ENCODE assay signal across 8 cellular contexts in the genomic region with DNA sequence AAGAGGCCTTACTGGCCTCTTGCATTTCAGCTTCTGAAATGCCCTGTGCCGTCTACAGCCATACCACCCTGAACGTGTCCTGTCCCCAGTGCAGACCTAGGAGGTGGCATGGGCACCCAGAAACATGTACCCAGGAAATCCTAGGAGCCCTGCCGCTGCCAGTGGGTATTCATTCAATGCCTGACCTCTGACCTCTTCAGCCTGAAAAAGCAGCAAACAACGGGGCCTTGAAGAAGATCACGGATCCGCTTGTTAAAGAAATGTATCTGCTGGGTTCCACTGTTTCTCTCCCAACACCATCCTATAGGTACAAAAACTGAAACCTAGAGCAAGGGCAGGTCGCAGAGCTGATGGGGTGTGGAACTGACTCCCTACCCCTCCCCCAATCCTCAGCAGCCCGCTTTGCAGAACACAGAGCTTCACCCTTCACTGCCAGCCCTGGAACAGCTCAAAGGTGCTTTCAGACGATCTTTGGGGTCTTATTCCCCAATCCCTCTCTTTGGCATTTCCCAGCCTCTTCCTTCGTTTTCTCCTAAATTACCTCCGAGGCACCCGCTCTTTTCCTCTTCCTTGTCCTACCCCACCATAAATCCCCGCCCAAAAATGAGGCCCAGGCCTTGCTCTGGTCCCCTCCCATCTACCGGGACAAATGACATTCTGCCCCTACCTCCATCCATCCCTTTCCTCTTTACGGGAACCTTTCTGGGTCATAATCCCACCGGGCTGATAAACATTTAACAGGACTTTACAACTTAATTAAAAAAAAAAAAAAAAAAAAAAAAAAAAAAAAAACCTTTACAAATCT. TPM values are rescaled to one million over a fixed set of nuclear protein-coding genes. Genes with fewer than 3 reads are reported as not detected.
DNase-seq lines count a peak whose midpoint lies in the region; ATAC-seq and TF ChIP-seq lines count a peak whose summit lies in the region.
"Not testable (repeated sequence)": the region's sequence is repeated elsewhere in the genome, so short reads cannot be mapped to it uniquely, and the experiment has no call there.

No MANE protein-coding gene starts in this region.

- not testable (repeated sequence) for H3K27me3 Mint-ChIP-seq in CD14-positive monocyte (ENCODE audit: low read depth in 3 of 3); T-helper 1 cell treated with Interleukin-12 subunit alpha and Interleukin-12 subunit beta and Interleukin-4 antibody, amounts not matched to agents 30 μg/mL and 1 μg/mL, for 36 hours (ENCODE audit: low read depth); activated naive CD8-positive, alpha-beta T cell treated with anti-CD3 and anti-CD28 coated beads for 36 hours; effector memory CD8-positive, alpha-beta T cell; immature natural killer cell (ENCODE audit: low read depth in 3 of 3); neural crest cell (ENCODE audit: low read depth)

- ATAC-seq in effector memory CD8-positive, alpha-beta T cell (replicated peaks) = not testable (repeated sequence)

- not testable (repeated sequence) for H3K9me3 ChIP-seq in HUES48 (ENCODE audit: control insufficient read depth, insufficient read depth, low read length); stomach

- WGBS in stomach, 5 donors = 15 to 32% (median 23%) methylated on average over 10 to 14 of the region's 16 CpGs

- not testable (repeated sequence) for H3K27me3 ChIP-seq in HUES48 (ENCODE audit: control insufficient read depth, insufficient read depth, low read length); stomach

- not testable (repeated sequence) for TF ChIP-seq EP300 in stomach (IDR thresholded peaks at IDR 0.05)

- H3K36me3 Mint-ChIP-seq in CD14-positive monocyte = peaks cover 3 to 12% of the 10 kb centered on the region in 2 donors
- not testable (repeated sequence) for H3K36me3 Mint-ChIP-seq in T-helper 1 cell treated with Interleukin-12 subunit alpha and Interleukin-12 subunit beta and Interleukin-4 antibody, amounts not matched to agents 30 μg/mL and 1 μg/mL, for 36 hours (ENCODE audit: low read depth); activated naive CD8-positive, alpha-beta T cell treated with anti-CD3 and anti-CD28 coated beads for 36 hours; effector memory CD8-positive, alpha-beta T cell (ENCODE audit: insufficient read depth); immature natural killer cell; neural crest cell (ENCODE audit: low read depth)

- H3K4me1 ChIP-seq in HUES48 (ENCODE audit: control insufficient read depth, insufficient read depth, low read length); stomach: not testable (repeated sequence)

- H3K4me3 Mint-ChIP-seq in CD14-positive monocyte (peak overlapping the region; percentile 54 to 73), immature natural killer cell (peak overlapping the region; percentile 20 to 62 (median 46)), neural crest cell (peak overlapping the region; percentile 82)
- H3K4me3 Mint-ChIP-seq in T-helper 1 cell treated with Interleukin-12 subunit alpha and Interleukin-12 subunit beta and Interleukin-4 antibody, amounts not matched to agents 30 μg/mL and 1 μg/mL, for 36 hours = peak overlapping the region; percentile 71
- peak overlapping the region; percentile 71 for H3K4me3 Mint-ChIP-seq in activated naive CD8-positive, alpha-beta T cell treated with anti-CD3 and anti-CD28 coated beads for 36 hours
- H3K4me3 Mint-ChIP-seq in effector memory CD8-positive, alpha-beta T cell = peak overlapping the region; percentile 43 to 46

- H3K36me3 ChIP-seq in HUES48 (ENCODE audit: control insufficient read depth, insufficient read depth, low read length); stomach: not testable (repeated sequence)

- not testable (repeated sequence) for H3K4me1 Mint-ChIP-seq in CD14-positive monocyte; T-helper 1 cell treated with Interleukin-12 subunit alpha and Interleukin-12 subunit beta and Interleukin-4 antibody, amounts not matched to agents 30 μg/mL and 1 μg/mL, for 36 hours (ENCODE audit: low read depth); effector memory CD8-positive, alpha-beta T cell (ENCODE audit: low read depth in 2 of 2); neural crest cell
- peaks cover 11% of the 10 kb centered on the region for H3K4me1 Mint-ChIP-seq in activated naive CD8-positive, alpha-beta T cell treated with anti-CD3 and anti-CD28 coated beads for 36 hours
- H3K4me1 Mint-ChIP-seq in immature natural killer cell = peaks cover 9 to 12% of the 10 kb centered on the region in 2 donors

- TF ChIP-seq POLR2A in stomach (IDR thresholded peaks at IDR 0.05) = not testable (repeated sequence)

- not testable (repeated sequence) for TF ChIP-seq CTCF in CD14-positive monocyte (IDR thresholded peaks at IDR 0.05); neural crest cell (conservative IDR thresholded peaks at IDR 0.05); stomach (IDR thresholded peaks at IDR 0.05)

- H3K4me3 ChIP-seq in HUES48 (ENCODE audit: low read depth, low read length) = peak overlapping the region; percentile 60; the same call in 1 of the 2 replicates
- H3K4me3 ChIP-seq in stomach = peak overlapping the region in 3 of 4 donors; percentile 54 to 68 (median 61)

- DNase-seq in CD14-positive monocyte (ENCODE audit: low spot score); activated naive CD8-positive, alpha-beta T cell treated with anti-CD3 and anti-CD28 coated beads for 36 hours; effector memory CD8-positive, alpha-beta T cell; neural crest cell (ENCODE audit: low read depth, low spot score); stomach: not testable (repeated sequence)
- DNase-seq in immature natural killer cell = peak in 1 of 3 donors; percentile 3

- not testable (repeated sequence) for H3K27ac ChIP-seq in HUES48 (ENCODE audit: low read depth, low read length)
- H3K27ac ChIP-seq in stomach = peak overlapping the region in 1 of 5 donors; percentile 39

- H3K9me3 Mint-ChIP-seq in CD14-positive monocyte; T-helper 1 cell treated with Interleukin-12 subunit alpha and Interleukin-12 subunit beta and Interleukin-4 antibody, amounts not matched to agents 30 μg/mL and 1 μg/mL, for 36 hours; activated naive CD8-positive, alpha-beta T cell treated with anti-CD3 and anti-CD28 coated beads for 36 hours; effector memory CD8-positive, alpha-beta T cell; immature natural killer cell; neural crest cell: not testable (repeated sequence)

- H3K27ac Mint-ChIP-seq in CD14-positive monocyte (peak overlapping the region in 1 of 7 donors; percentile 30), immature natural killer cell (peak overlapping the region in 1 of 6 donors; percentile 69)
- H3K27ac Mint-ChIP-seq in T-helper 1 cell treated with Interleukin-12 subunit alpha and Interleukin-12 subunit beta and Interleukin-4 antibody, amounts not matched to agents 30 μg/mL and 1 μg/mL, for 36 hours; activated naive CD8-positive, alpha-beta T cell treated with anti-CD3 and anti-CD28 coated beads for 36 hours; effector memory CD8-positive, alpha-beta T cell; neural crest cell (ENCODE audit: unreplicated experiment): not testable (repeated sequence)

- intact Hi-C loops in CD14-positive monocyte (cut with micrococcal nuclease); stomach (cut with DNase I; ENCODE audit: low total_unique reads): not testable (repeated sequence)

- H3K9ac ChIP-seq in HUES48 (ENCODE audit: low read depth, low read length) = not testable (repeated sequence)

RNA-seq across cellular contexts. Expression of gene NOMO2, which starts 1.3 kb away (rescaled TPM):
- polyA plus RNA-seq in CD14-positive monocyte (10 to 100 TPM; 26.1 to 76.8 TPM), immature natural killer cell (10 to 100 TPM; 49.6 to 98.1 (median 85.4) TPM), stomach (10 to 100 TPM; 20.3 to 59.5 (median 52.4) TPM)
- total RNA-seq in activated naive CD8-positive, alpha-beta T cell treated with anti-CD3 and anti-CD28 coated beads for 36 hours = 10 to 100 TPM; 59.2 to 68.4 TPM
- total RNA-seq in neural crest cell (84.7 and 86.7 TPM in 2 replicates), stomach (10 to 100 TPM; 21.0 to 57.1 (median 50.5) TPM)
